ENCODE assay signal across 16 cellular contexts in genomic region chr10:73229567-73229966, GRCh38.
"Had no signal": no experiment of that assay in that cellular context is flagged by ENCODE, and none has a peak within 500 bp of the region (broad histone marks: within the 10 kb centered on the region; RNA-seq: fewer than 3 reads in every experiment).

No MANE protein-coding gene starts in this region.

- H3K27me3 Mint-ChIP-seq: activated naive CD8-positive, alpha-beta T cell; T-cell had no signal

- H3K4me3 Mint-ChIP-seq: activated naive CD8-positive, alpha-beta T cell; T-cell had no signal

- H3K4me1 ChIP-seq: right atrium auricular region, tibial artery had no signal

- DNase-seq: activated effector memory CD4-positive, alpha-beta T cell treated with anti-CD3 and anti-CD28 coated beads, Interleukin-2, amount 50 U/mL, for 16 hours; activated T-cell treated with anti-CD3 and anti-CD28 coated beads, Interleukin-2, amount 50 U/mL, for 1 hour; brain microvascular endothelial cell; cerebellar nuclear complex; dermis blood vessel endothelial cell; erythroblast; kidney; midbrain; nucleus accumbens; T-cell; tibial artery had no signal

- H3K9me3 Mint-ChIP-seq: T-cell had no signal

- ATAC-seq: activated CD4-positive, CD25-positive, alpha-beta regulatory T cell treated with anti-CD3 and anti-CD28 coated beads, Interleukin-2, amount 50 U/mL, for 24 hours; T-cell had no signal

- H3K9me3 ChIP-seq: right atrium auricular region, tibial artery had no signal

- H3K4me3 ChIP-seq: hepatocyte, right atrium auricular region, skin epidermis, tibial artery had no signal

- H3K27ac ChIP-seq: brain microvascular endothelial cell, hepatocyte, right atrium auricular region, skin epidermis, tibial artery had no signal

- H3K27ac Mint-ChIP-seq: T-cell had no signal

- H3K4me1 Mint-ChIP-seq: T-cell had no signal

- H3K27me3 ChIP-seq: brain microvascular endothelial cell, hepatocyte, right atrium auricular region, tibial artery had no signal
